ENCODE assay signal across 8 cellular contexts in the genomic region with DNA sequence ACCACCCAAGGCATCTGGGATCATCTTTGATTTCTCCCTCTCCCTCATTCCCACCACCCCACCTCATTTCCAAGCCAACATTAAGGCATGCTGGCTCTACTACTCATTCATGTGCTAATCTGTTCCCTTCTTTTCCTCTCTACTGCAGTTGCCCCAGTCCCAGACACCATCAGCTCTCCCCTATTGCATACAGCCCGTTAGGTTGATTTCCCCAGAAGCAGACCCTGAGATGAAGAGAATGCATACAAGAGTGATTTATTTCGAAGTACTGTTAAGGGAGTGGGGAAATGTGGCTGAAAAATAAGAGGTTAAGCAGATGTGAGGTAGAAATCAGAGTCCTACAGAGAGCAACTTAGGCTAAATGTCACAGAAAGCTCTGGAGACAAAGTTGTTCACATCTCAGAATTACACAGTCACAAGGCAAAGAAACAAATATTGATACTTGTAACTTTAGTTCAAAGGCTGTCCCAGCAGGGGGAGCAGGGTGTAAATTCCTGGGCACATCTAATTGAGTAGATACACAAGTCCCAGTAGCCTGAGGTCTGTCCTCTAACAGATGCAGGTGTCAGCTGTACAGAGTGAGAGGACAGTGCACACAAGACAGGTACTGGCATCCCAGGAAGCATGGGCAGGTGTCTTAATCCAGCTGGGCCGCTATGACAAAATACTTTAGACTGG. TPM values are rescaled to one million over a fixed set of nuclear protein-coding genes. Genes with fewer than 3 reads are reported as not detected.
DNase-seq lines count a peak whose midpoint lies in the region; ATAC-seq and TF ChIP-seq lines count a peak whose summit lies in the region.

No MANE protein-coding gene starts in this region.

- TF ChIP-seq CTCF in BE2C (IDR thresholded peaks at IDR 0.05; ENCODE audit: low read depth, low read length) (peak; percentile 62), colonic mucosa (IDR thresholded peaks at IDR 0.05) (no peak), testis (IDR thresholded peaks at IDR 0.05) (peak in 2 of 3 experiments; percentile 15 to 22)

- no peak overlapping the region for H3K27ac ChIP-seq in colonic mucosa
- no peak overlapping the region for H3K27ac ChIP-seq in testis

- ATAC-seq in GM19328 (IDR thresholded peaks at IDR 0.05; ENCODE audit: unreplicated experiment) (peak; percentile 72), GM21423 (IDR thresholded peaks at IDR 0.05; ENCODE audit: unreplicated experiment) (no peak), HG03095 (IDR thresholded peaks at IDR 0.05; ENCODE audit: unreplicated experiment) (no peak)

- H3K4me1 ChIP-seq in BE2C (no peaks in the 10 kb centered on the region), colonic mucosa (no peaks in the 10 kb centered on the region), testis (no peaks in the 10 kb centered on the region)

- WGBS in testis, 2 donors: 88 to 98% methylated on average over 3 of the region's 3 CpGs

- no peaks in the 10 kb centered on the region for H3K36me3 ChIP-seq in BE2C
- no peaks in the 10 kb centered on the region for H3K36me3 ChIP-seq in colonic mucosa
- no peaks in the 10 kb centered on the region for H3K36me3 ChIP-seq in testis (ENCODE audit: low read depth, missing control alignments)

- intact Hi-C loops in colonic mucosa (cut with DNase I): no loop called here
- intact Hi-C loops in testis (cut with DNase I; ENCODE audit: low total_unique reads): no loop called here

- no peaks in the 10 kb centered on the region for H3K27me3 ChIP-seq in BE2C
- no peaks in the 10 kb centered on the region for H3K27me3 ChIP-seq in colonic mucosa
- no peaks in the 10 kb centered on the region for H3K27me3 ChIP-seq in testis

- no peak overlapping the region for H3K4me3 ChIP-seq in BE2C (ENCODE audit: low read depth, low read length)
- H3K4me3 ChIP-seq in colonic mucosa: no peak overlapping the region
- H3K4me3 ChIP-seq in testis: no peak overlapping the region

- peak; percentile 48 for DNase-seq in BE2C
- peak; percentile 10 for DNase-seq in NCI-H526 treated with DMSO at 0.1 percent for 48 hours (lab: John Stamatoyannopoulos, UW)
- peak; percentile 23 for DNase-seq in colonic mucosa
- peak; percentile 75 for DNase-seq in testis
- no peak for DNase-seq in stimulated activated naive CD4-positive, alpha-beta T cell treated with Interleukin-2 at 50 U/mL for 16 hours (lab: John Stamatoyannopoulos, UW)

- no peak for TF ChIP-seq POLR2A in testis (IDR thresholded peaks at IDR 0.05)

- H3K9ac ChIP-seq in colonic mucosa (ENCODE audit: low read depth in 2 of 2, low read length in 2 of 2): no peak overlapping the region

- H3K9me3 ChIP-seq in BE2C (no peaks in the 10 kb centered on the region), colonic mucosa (no peaks in the 10 kb centered on the region), testis (no peaks in the 10 kb centered on the region)

RNA-seq across cellular contexts. Expression of gene AKR1D1, which starts 20.9 kb away (rescaled TPM):
- polyA plus RNA-seq in BE2C (2012; ENCODE audit: insufficient read depth, insufficient read length, low read depth): 0.31 TPM
- total RNA-seq in colonic mucosa: not detected
- 1 to 10 TPM in 1 of 2 donors, under 1 TPM in 1; 0.87 to 1.3 TPM for total RNA-seq in testis
- 6.9 TPM for polyA plus RNA-seq in testis (ENCODE audit: insufficient read depth, low read depth, low replicate concordance)
